In genomic region chr1:212490276-212490675, GRCh38 we compare ENCODE assay signal across 18 cellular contexts. TPM values are rescaled to one million over a fixed set of nuclear protein-coding genes. Genes with fewer than 3 reads are reported as not detected.
A peak's percentile ranks its signal among the peaks of the same experiment; 100 is the strongest.
DNase-seq lines count a peak whose midpoint lies in the region; FAIRE-seq and TF ChIP-seq lines count a peak whose summit lies in the region.
"Had no signal": no experiment of that assay in that cellular context is flagged by ENCODE, and none has a peak within 500 bp of the region (broad histone marks: within the 10 kb centered on the region; RNA-seq: fewer than 3 reads in every experiment).

No MANE protein-coding gene starts in this region.

- H3K27ac Mint-ChIP-seq in endodermal cell = peak overlapping the region; percentile 79
- no peak overlapping the region for H3K27ac Mint-ChIP-seq in progenitor cell of endocrine pancreas

- no peaks in the 10 kb centered on the region for H3K9me3 Mint-ChIP-seq in endodermal cell
- H3K9me3 Mint-ChIP-seq in progenitor cell of endocrine pancreas (ENCODE audit: low read depth) = no peaks in the 10 kb centered on the region

- TF ChIP-seq CTCF in endodermal cell (conservative IDR thresholded peaks at IDR 0.05) (no peak), progenitor cell of endocrine pancreas (IDR thresholded peaks at IDR 0.05; ENCODE audit: unreplicated experiment) (no peak)

- peaks cover 59% of the 10 kb centered on the region for H3K4me1 Mint-ChIP-seq in endodermal cell
- H3K4me1 Mint-ChIP-seq in progenitor cell of endocrine pancreas (ENCODE audit: low read depth) = peaks cover 42% of the 10 kb centered on the region

- no peaks in the 10 kb centered on the region for H3K27me3 Mint-ChIP-seq in endodermal cell (ENCODE audit: insufficient read depth)
- peaks cover 15% of the 10 kb centered on the region for H3K27me3 Mint-ChIP-seq in progenitor cell of endocrine pancreas

- H3K4me3 Mint-ChIP-seq in endodermal cell (no peak overlapping the region), progenitor cell of endocrine pancreas (ENCODE audit: low read depth) (no peak overlapping the region)

- FAIRE-seq in small intestine (lab: Jason Lieb, UNC) = no peak
- FAIRE-seq: HepG2 had no signal

- H3K27me3 ChIP-seq in endodermal cell (ENCODE audit: control insufficient read depth, insufficient read depth, low read length, poor library complexity, severe bottlenecking) (no peaks in the 10 kb centered on the region), small intestine (ENCODE audit: control insufficient read depth in 2 of 2, insufficient read depth in 2 of 2, low read length in 2 of 2) (no peaks in the 10 kb centered on the region)
- H3K27me3 ChIP-seq: BLaER1, Peyer's patch had no signal

- H3K4me3 ChIP-seq in endodermal cell (ENCODE audit: low read length) (no peak overlapping the region), small intestine (ENCODE audit: low read depth in 1 of 2, low read length in 2 of 2) (no peak overlapping the region)
- H3K4me3 ChIP-seq: BLaER1, Peyer's patch, SK-N-MC had no signal

- H3K9ac ChIP-seq in endodermal cell (ENCODE audit: extremely low read depth, low read length, poor library complexity, severe bottlenecking) = no peak overlapping the region
- H3K9ac ChIP-seq: BLaER1 had no signal

- DNase-seq in NCI-H2107 treated with DMSO at 0.1 percent for 48 hours (lab: John Stamatoyannopoulos, UW; ENCODE audit: unreplicated experiment) (peak; percentile 55), NCI-H2107 (lab: John Stamatoyannopoulos, UW) (no peak), NCI-H1417 (lab: John Stamatoyannopoulos, UW) (peak in 2 of 3 experiments; percentile 48 to 81), NCI-H748 (lab: John Stamatoyannopoulos, UW; ENCODE audit: unreplicated experiment) (peak; percentile 87), endodermal cell (peak; percentile 27), progenitor cell of endocrine pancreas (ENCODE audit: low spot score, unreplicated experiment) (no peak), small intestine (no peak), NOMO-1 treated with dmso at 0.1 percent for 144 hours (lab: John Stamatoyannopoulos, UW; ENCODE audit: unreplicated experiment) (no peak)
- DNase-seq: 8988T, DMS 273 treated with DMSO at 0.1 percent for 48 hours, NCI-H1092, NCI-H1930, NCI-H524, Peyer's patch, T-helper 1 cell had no signal

- H3K9me3 ChIP-seq in endodermal cell (ENCODE audit: control insufficient read depth, low read length) = no peaks in the 10 kb centered on the region
- H3K9me3 ChIP-seq in small intestine (ENCODE audit: control insufficient read depth, low read depth) = no peaks in the 10 kb centered on the region
- H3K9me3 ChIP-seq: BLaER1, Peyer's patch had no signal

- WGBS in endodermal cell (ENCODE audit: insufficient coverage in 1 of 2, insufficient read length in 1 of 2), 2 experiments = 10 to 52% methylated on average over 1 to 2 of the region's 2 CpGs
- WGBS in small intestine, 3 donors = 81 to 88% (median 84%) methylated on average over 2 of the region's 2 CpGs

- H3K36me3 ChIP-seq in endodermal cell (ENCODE audit: control insufficient read depth, insufficient read depth, low read length) = no peaks in the 10 kb centered on the region
- H3K36me3 ChIP-seq in small intestine (ENCODE audit: control insufficient read depth in 2 of 2, insufficient read depth in 2 of 2, low read length in 2 of 2) = no peaks in the 10 kb centered on the region
- H3K36me3 ChIP-seq: BLaER1, Peyer's patch had no signal

- H3K27ac ChIP-seq in endodermal cell (ENCODE audit: low read depth, low read length) = no peak overlapping the region
- no peak overlapping the region for H3K27ac ChIP-seq in small intestine (ENCODE audit: low read depth in 1 of 2, low read length in 1 of 2)
- H3K27ac ChIP-seq: BLaER1, SK-N-MC had no signal

- no peaks in the 10 kb centered on the region for H3K36me3 Mint-ChIP-seq in endodermal cell (ENCODE audit: low read depth)
- H3K36me3 Mint-ChIP-seq in progenitor cell of endocrine pancreas (ENCODE audit: insufficient read depth) = no peaks in the 10 kb centered on the region

- H3K4me1 ChIP-seq in endodermal cell (ENCODE audit: control insufficient read depth, insufficient read depth, low read length) (peaks cover 22% of the 10 kb centered on the region), small intestine (ENCODE audit: control insufficient read depth in 2 of 2, insufficient read depth in 1 of 2, low read depth in 1 of 2, low read length in 1 of 2) (no peaks in the 10 kb centered on the region)

RNA-seq across cellular contexts. Expression of gene NENF, which starts 57.6 kb away (rescaled TPM):
- total RNA-seq in endodermal cell (10 to 100 TPM; 27.0 to 35.3 TPM), progenitor cell of endocrine pancreas (26.6 and 30.2 TPM in 2 replicates)
- 22.5 TPM for polyA plus RNA-seq in endodermal cell (2013, experiment 1 of 2)
- 20.2 TPM for polyA plus RNA-seq in endodermal cell (2013, experiment 2 of 2)
- 10 to 100 TPM; 17.7 to 62.6 (median 36.5) TPM for polyA plus RNA-seq in small intestine

Comparison
In these comparisons a context has a peak if more than half of its experiments do, and no peak if none do; other contexts are left out.
1. DNase-seq: peak in NCI-H2107 treated with DMSO at 0.1 percent for 48 hours (single experiment), NCI-H1417 (2 of 3), NCI-H748 (single experiment) and endodermal cell (single experiment); none in NCI-H2107 (single experiment), progenitor cell of endocrine pancreas (single experiment), small intestine (single experiment) and NOMO-1 treated with dmso at 0.1 percent for 144 hours (single experiment).